ENCODE assay signal across 9 cellular contexts in genomic region chr12:107760817-107761501, GRCh38. TPM values are rescaled to one million over a fixed set of nuclear protein-coding genes. Genes with fewer than 3 reads are reported as not detected.
A peak's percentile ranks its signal among the peaks of the same experiment; 100 is the strongest.
DNase-seq lines count a peak whose midpoint lies in the region; ATAC-seq, FAIRE-seq and TF ChIP-seq lines count a peak whose summit lies in the region.
"Had no signal": no experiment of that assay in that cellular context is flagged by ENCODE, and none has a peak within 500 bp of the region (broad histone marks: within the 10 kb centered on the region; RNA-seq: fewer than 3 reads in every experiment).

Gene PRDM4, minus strand, starts transcription at chr12:107761137. Its CDS starts 622 bp downstream, at chr12:107760515.

- H3K27ac ChIP-seq in kidney (ENCODE audit: low read depth in 2 of 2, low read length in 2 of 2), result peak within 1 kb of the TSS; percentile 69 to 84

- intact Hi-C loops in kidney (cut with DNase I), result no loop called here

- TF ChIP-seq CTCF in kidney (IDR thresholded peaks at IDR 0.05; ENCODE audit: borderline replicate concordance, extremely low read depth, insufficient read depth), result peak; percentile 41

- DNase-seq in AML-193 (lab: John Stamatoyannopoulos, UW), result peak; percentile 82 to 87
- peak; percentile 81 for DNase-seq in NCI-H446 treated with DMSO at 0.1 percent for 48 hours (lab: John Stamatoyannopoulos, UW)
- peak; percentile 95 for DNase-seq in activated CD4-positive, CD25-positive, alpha-beta regulatory T cell treated with anti-CD3 and anti-CD28 coated beads, Interleukin-2, amount 50 U/mL, for 72 hours
- peak; percentile 28 to 75 for DNase-seq in cerebellar nuclear complex (lab: John Stamatoyannopoulos, UW)
- DNase-seq in kidney, result peak; percentile 98
- DNase-seq in stimulated activated CD4-positive, alpha-beta T cell treated with anti-CD3 and anti-CD28 coated beads, Interleukin-15, amount 100 ng/mL, for 24 hours, result peak; percentile 92

- no peak for FAIRE-seq in kidney (lab: Jason Lieb, UNC)
- FAIRE-seq: islet of Langerhans had no signal

- peak within 1 kb of the TSS; percentile 72 to 92 for H3K9ac ChIP-seq in kidney (ENCODE audit: low read length in 2 of 2)

- H3K4me1 ChIP-seq in kidney (ENCODE audit: control insufficient read depth in 1 of 2, insufficient read depth in 1 of 2, low read depth in 1 of 2, low read length in 2 of 2), result peaks cover 14 to 15% of the 10 kb centered on the region in 2 donors

- H3K4me3 ChIP-seq in kidney (ENCODE audit: low read length in 2 of 2), result peak within 1 kb of the TSS; percentile 88 to 92

- ATAC-seq in GM19043 (IDR thresholded peaks at IDR 0.05; ENCODE audit: low read depth, unreplicated experiment) (peak; percentile 87), HG03378 (IDR thresholded peaks at IDR 0.05; ENCODE audit: unreplicated experiment) (peak; percentile 81)

- peaks cover 6 to 16% of the 10 kb centered on the region in 2 donors for H3K36me3 ChIP-seq in kidney (ENCODE audit: control insufficient read depth in 1 of 2, insufficient read depth in 2 of 2, low read length in 2 of 2)

- H3K9me3 ChIP-seq in kidney (ENCODE audit: control insufficient read depth in 1 of 2, low read length in 2 of 2), result no peaks in the 10 kb centered on the region

RNA-seq across cellular contexts. Expression of gene PRDM4, which starts in this region (rescaled TPM):
- 37.2 TPM for total RNA-seq in kidney
- 18.4 TPM for polyA plus RNA-seq in kidney (ENCODE audit: insufficient read depth, low read depth, low replicate concordance)

Comparison
In these comparisons a context has a peak if more than half of its experiments do, and no peak if none do; other contexts are left out.
1. Peak in every context shown above with its lines: DNase-seq, ATAC-seq, H3K4me3 ChIP-seq and H3K27ac ChIP-seq.